Comparison of ENCODE assay signal across 8 cellular contexts in genomic region chr20:5504061-5504739, GRCh38.
A peak's percentile ranks its signal among the peaks of the same experiment; 100 is the strongest.
DNase-seq lines count a peak whose midpoint lies in the region; ATAC-seq and TF ChIP-seq lines count a peak whose summit lies in the region.

No MANE protein-coding gene starts in this region.

- H3K36me3 ChIP-seq in GM06990 (ENCODE audit: control insufficient read depth, insufficient read depth, low read length) (no peaks in the 10 kb centered on the region), stomach smooth muscle (ENCODE audit: control insufficient read depth in 2 of 2, insufficient read depth in 2 of 2, low read length in 2 of 2) (peaks cover 0 to 3% of the 10 kb centered on the region in 2 donors)

- DNase-seq in GM06990 (ENCODE audit: extremely low read depth, insufficient read length) = no peak
- DNase-seq in HuH-7.5 (ENCODE audit: low spot score) = peak; percentile 78
- peak; percentile 25 to 45 for DNase-seq in cardiac fibroblast (ENCODE audit: low read depth in 2 of 2)
- peak; percentile 80 for DNase-seq in left kidney (ENCODE audit: low read depth, low spot score)
- no peak for DNase-seq in NCI-H2171 treated with DMSO at 0.1 percent for 48 hours (lab: John Stamatoyannopoulos, UW)

- ATAC-seq in HG03139 (IDR thresholded peaks at IDR 0.05; ENCODE audit: unreplicated experiment) (no peak), GM18520 (IDR thresholded peaks at IDR 0.05; ENCODE audit: unreplicated experiment) (no peak)

- H3K27me3 ChIP-seq in GM06990 (replicated peaks; ENCODE audit: control insufficient read depth, insufficient read depth, low read length) = no peaks in the 10 kb centered on the region
- no peaks in the 10 kb centered on the region for H3K27me3 ChIP-seq in stomach smooth muscle (ENCODE audit: control insufficient read depth in 1 of 2, insufficient read depth in 2 of 2, low read length in 2 of 2)

- H3K4me1 ChIP-seq in stomach smooth muscle (ENCODE audit: control insufficient read depth, insufficient read depth, low read length) = no peaks in the 10 kb centered on the region

- TF ChIP-seq CTCF in GM06990 (IDR thresholded peaks at IDR 0.05; ENCODE audit: insufficient read depth, low read length, poor library complexity, severe bottlenecking) = no peak
- TF ChIP-seq CTCF in cardiac fibroblast (IDR thresholded peaks at IDR 0.05; ENCODE audit: low read depth, low read length) = no peak

- H3K27ac ChIP-seq in stomach smooth muscle (ENCODE audit: low read length) = no peak overlapping the region

- H3K9ac ChIP-seq in stomach smooth muscle (ENCODE audit: low read length in 2 of 2) = peak overlapping the region; percentile 80 to 83

- no peaks in the 10 kb centered on the region for H3K9me3 ChIP-seq in stomach smooth muscle (ENCODE audit: control insufficient read depth in 2 of 2, low read length in 2 of 2)

- peak overlapping the region; percentile 10 for H3K4me3 ChIP-seq in GM06990 (replicated peaks; ENCODE audit: low read depth, low read length)
- H3K4me3 ChIP-seq in cardiac fibroblast (replicated peaks in 1 of 2; ENCODE audit: low read depth in 2 of 2, low read length in 2 of 2) = peak overlapping the region; percentile 52
- H3K4me3 ChIP-seq in stomach smooth muscle (ENCODE audit: low read length in 2 of 2) = peak overlapping the region; percentile 76 to 83

Comparison
In these comparisons a context has a peak if more than half of its experiments do, and no peak if none do; other contexts are left out.
1. DNase-seq: peak in HuH-7.5 (single experiment), cardiac fibroblast (2 of 2) and left kidney (single experiment); none in GM06990 (single experiment) and NCI-H2171 treated with DMSO at 0.1 percent for 48 hours (single experiment).
2. H3K4me3 ChIP-seq: peak in every context shown above with its lines; median percentile 80 in stomach smooth muscle; 52 in cardiac fibroblast; 10 in GM06990.